Comparison of ENCODE assay signal across 9 cellular contexts in the genomic region with DNA sequence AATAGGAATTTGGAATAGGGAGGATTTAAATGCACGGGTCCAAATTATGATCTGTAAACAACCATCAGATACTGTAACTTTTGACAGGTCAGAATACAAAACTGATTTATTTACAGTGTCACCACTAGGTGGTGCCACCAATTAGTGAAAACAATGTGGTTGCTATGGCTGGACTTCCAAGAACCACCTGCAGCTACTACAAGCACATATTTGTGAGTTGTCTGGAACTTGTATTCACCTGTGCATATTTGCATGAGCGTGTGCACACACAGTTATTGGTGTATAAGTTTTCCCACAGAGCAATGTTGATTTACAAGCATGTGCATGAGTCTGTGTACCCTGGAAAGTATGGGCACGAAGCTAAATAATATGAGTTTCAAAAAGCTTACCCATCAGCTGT. TPM values are rescaled to one million over a fixed set of nuclear protein-coding genes. Genes with fewer than 3 reads are reported as not detected.
DNase-seq lines count a peak whose midpoint lies in the region; ATAC-seq and TF ChIP-seq lines count a peak whose summit lies in the region.
"Had no signal": no experiment of that assay in that cellular context is flagged by ENCODE, and none has a peak within 500 bp of the region (broad histone marks: within the 10 kb centered on the region; RNA-seq: fewer than 3 reads in every experiment).

No MANE protein-coding gene starts in this region.

- H3K4me1 Mint-ChIP-seq in CD14-positive monocyte (peaks cover 24% of the 10 kb centered on the region), WTC11 (peaks cover 20% of the 10 kb centered on the region)

- POLR2A ChIA-PET in WTC11 (lab: Charles Lee): no interaction called here

- intact Hi-C loops in CD14-positive monocyte (cut with micrococcal nuclease): loop anchor here in 1 of 2 donors (5.0 kb wide), 1 partner anchor 44 kb away; no protein-coding TSS in a partner anchor
- intact Hi-C loops in sigmoid colon (cut with DNase I): loop anchor here (1.0 kb wide), 1 partner anchor 42 kb away; no protein-coding TSS in a partner anchor

- peak; percentile 89 for TF ChIP-seq CTCF in CD14-positive monocyte (IDR thresholded peaks at IDR 0.05)
- peak; percentile 45; the same call in 1 of the 2 replicates for TF ChIP-seq CTCF in GM12874 (IDR thresholded peaks at IDR 0.05; ENCODE audit: insufficient read depth, low read depth, low read length)
- TF ChIP-seq CTCF in WTC11 (IDR thresholded peaks at IDR 0.05): peak; percentile 68
- TF ChIP-seq CTCF in foreskin keratinocyte (conservative IDR thresholded peaks at IDR 0.05): peak; percentile 87
- peak; percentile 43 to 82 (median 61) for TF ChIP-seq CTCF in sigmoid colon (IDR thresholded peaks at IDR 0.05)

- H3K27me3 ChIP-seq in foreskin keratinocyte (peaks cover 9% of the 10 kb centered on the region), sigmoid colon (no peaks in the 10 kb centered on the region)

- H3K4me1 ChIP-seq in foreskin keratinocyte: peaks cover 19% of the 10 kb centered on the region
- H3K4me1 ChIP-seq in sigmoid colon: peaks cover 0 to 49% (median 43%) of the 10 kb centered on the region in 4 donors

- H3K36me3 Mint-ChIP-seq in CD14-positive monocyte: no peaks in the 10 kb centered on the region
- no peaks in the 10 kb centered on the region for H3K36me3 Mint-ChIP-seq in WTC11

- H3K4me3 ChIP-seq in sigmoid colon: no peak overlapping the region

- H3K27ac ChIP-seq in foreskin keratinocyte: no peak overlapping the region
- H3K27ac ChIP-seq in sigmoid colon: no peak overlapping the region

- H3K36me3 ChIP-seq in sigmoid colon: no peaks in the 10 kb centered on the region

- CTCF ChIA-PET in WTC11 (lab: Charles Lee): interaction anchor here (0.6 to 7.5 kb wide), 36 partner anchors 9 to 299 kb away, joined by 3 to 52 read pairs (median 5); a partner anchor contains a TSS

- no peak for TF ChIP-seq POLR2A in sigmoid colon (IDR thresholded peaks at IDR 0.05)

- H3K4me3 Mint-ChIP-seq in CD14-positive monocyte: no peak overlapping the region
- H3K4me3 Mint-ChIP-seq in WTC11: no peak overlapping the region

- H3K27me3 Mint-ChIP-seq in CD14-positive monocyte (ENCODE audit: low read depth in 3 of 3) (peaks cover 9 to 26% (median 17%) of the 10 kb centered on the region in 3 donors), WTC11 (ENCODE audit: low read depth) (peaks cover 5% of the 10 kb centered on the region; the same call in 1 of the 2 replicates)

- H3K9me3 ChIP-seq in sigmoid colon: no peaks in the 10 kb centered on the region

- DNase-seq in CD14-positive monocyte (ENCODE audit: low spot score): no peak
- peak; percentile 18 for DNase-seq in NCI-H2081 treated with DMSO at 0.1 percent for 48 hours (lab: John Stamatoyannopoulos, UW)
- no peak for DNase-seq in WTC11 (ENCODE audit: low spot score)
- DNase-seq in foreskin keratinocyte: peak; percentile 65 to 76
- DNase-seq in sigmoid colon: no peak
- DNase-seq in T-helper 9 cell: no peak
- DNase-seq in T1000 (lab: John Stamatoyannopoulos, UW): no peak

- H3K27ac Mint-ChIP-seq in CD14-positive monocyte (no peak overlapping the region), WTC11 (no peak overlapping the region)

- ATAC-seq in WTC11 (no peak; the same call in 1 of the 2 replicates), foreskin keratinocyte (peak; percentile 13)

- 18 to 34% methylated on average over 3 of the region's 3 CpGs for WGBS in sigmoid colon, 2 donors

- H3K9me3 Mint-ChIP-seq in CD14-positive monocyte (peaks cover 0 to 2% (median 0%) of the 10 kb centered on the region in 7 donors), WTC11 (no peaks in the 10 kb centered on the region)

- no peak for TF ChIP-seq EP300 in sigmoid colon (IDR thresholded peaks at IDR 0.05)

TF ChIP-seq in WTC11, 78 proteins besides CTCF, POLR2A, EP300 and RAD21 (continues in another document):
- TF ChIP-seq GTF2I (CRISPR knock-in tag; conservative IDR thresholded peaks at IDR 0.05): no peak
- TF ChIP-seq, protein P1, sequence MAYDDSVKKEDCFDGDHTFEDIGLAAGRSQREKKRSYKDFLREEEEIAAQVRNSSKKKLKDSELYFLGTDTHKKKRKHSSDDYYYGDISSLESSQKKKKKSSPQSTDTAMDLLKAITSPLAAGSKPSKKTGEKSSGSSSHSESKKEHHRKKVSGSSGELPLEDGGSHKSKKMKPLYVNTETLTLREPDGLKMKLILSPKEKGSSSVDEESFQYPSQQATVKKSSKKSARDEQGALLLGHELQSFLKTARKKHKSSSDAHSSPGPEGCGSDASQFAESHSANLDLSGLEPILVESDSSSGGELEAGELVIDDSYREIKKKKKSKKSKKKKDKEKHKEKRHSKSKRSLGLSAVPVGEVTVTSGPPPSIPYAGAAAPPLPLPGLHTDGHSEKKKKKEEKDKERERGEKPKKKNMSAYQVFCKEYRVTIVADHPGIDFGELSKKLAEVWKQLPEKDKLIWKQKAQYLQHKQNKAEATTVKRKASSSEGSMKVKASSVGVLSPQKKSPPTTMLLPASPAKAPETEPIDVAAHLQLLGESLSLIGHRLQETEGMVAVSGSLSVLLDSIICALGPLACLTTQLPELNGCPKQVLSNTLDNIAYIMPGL (CRISPR knock-in tag; IDR thresholded peaks at IDR 0.05): no peak
- TF ChIP-seq NFATC4 (CRISPR knock-in tag; IDR thresholded peaks at IDR 0.05): no peak
- TF ChIP-seq, protein P2, sequence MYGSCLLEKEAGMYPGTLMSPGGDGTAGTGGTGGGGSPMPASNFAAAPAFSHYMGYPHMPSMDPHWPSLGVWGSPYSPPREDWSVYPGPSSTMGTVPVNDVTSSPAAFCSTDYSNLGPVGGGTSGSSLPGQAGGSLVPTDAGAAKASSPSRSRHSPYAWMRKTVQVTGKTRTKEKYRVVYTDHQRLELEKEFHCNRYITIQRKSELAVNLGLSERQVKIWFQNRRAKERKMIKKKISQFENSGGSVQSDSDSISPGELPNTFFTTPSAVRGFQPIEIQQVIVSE (CRISPR knock-in tag; IDR thresholded peaks at IDR 0.05; ENCODE audit: borderline replicate concordance): no peak
- TF ChIP-seq ZNF416 (CRISPR knock-in tag; IDR thresholded peaks at IDR 0.05): no peak
- no peak for TF ChIP-seq SMAD3 (CRISPR knock-in tag; IDR thresholded peaks at IDR 0.05; ENCODE audit: borderline replicate concordance)
- TF ChIP-seq, protein P3, sequence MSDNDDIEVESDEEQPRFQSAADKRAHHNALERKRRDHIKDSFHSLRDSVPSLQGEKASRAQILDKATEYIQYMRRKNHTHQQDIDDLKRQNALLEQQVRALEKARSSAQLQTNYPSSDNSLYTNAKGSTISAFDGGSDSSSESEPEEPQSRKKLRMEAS (CRISPR knock-in tag; IDR thresholded peaks at IDR 0.05): no peak
- TF ChIP-seq KAT7 (CRISPR knock-in tag; IDR thresholded peaks at IDR 0.05; ENCODE audit: borderline replicate concordance): no peak
- TF ChIP-seq NFYB (CRISPR knock-in tag; conservative IDR thresholded peaks at IDR 0.05; ENCODE audit: low read depth): no peak
- no peak for TF ChIP-seq MXD4 (CRISPR knock-in tag; IDR thresholded peaks at IDR 0.05; ENCODE audit: borderline replicate concordance)
- no peak for TF ChIP-seq TEAD1 (CRISPR knock-in tag; IDR thresholded peaks at IDR 0.05)
- no peak for TF ChIP-seq TCF7 (CRISPR knock-in tag; IDR thresholded peaks at IDR 0.05; ENCODE audit: low read depth)
- no peak for TF ChIP-seq JUN (CRISPR knock-in tag; IDR thresholded peaks at IDR 0.05)
- TF ChIP-seq ZNF232 (CRISPR knock-in tag; IDR thresholded peaks at IDR 0.05): no peak
- no peak for TF ChIP-seq NR2C2 (CRISPR knock-in tag; IDR thresholded peaks at IDR 0.05)
- no peak for TF ChIP-seq NR3C1 (CRISPR knock-in tag; conservative IDR thresholded peaks at IDR 0.05; ENCODE audit: low read depth)
- TF ChIP-seq, protein P4, sequence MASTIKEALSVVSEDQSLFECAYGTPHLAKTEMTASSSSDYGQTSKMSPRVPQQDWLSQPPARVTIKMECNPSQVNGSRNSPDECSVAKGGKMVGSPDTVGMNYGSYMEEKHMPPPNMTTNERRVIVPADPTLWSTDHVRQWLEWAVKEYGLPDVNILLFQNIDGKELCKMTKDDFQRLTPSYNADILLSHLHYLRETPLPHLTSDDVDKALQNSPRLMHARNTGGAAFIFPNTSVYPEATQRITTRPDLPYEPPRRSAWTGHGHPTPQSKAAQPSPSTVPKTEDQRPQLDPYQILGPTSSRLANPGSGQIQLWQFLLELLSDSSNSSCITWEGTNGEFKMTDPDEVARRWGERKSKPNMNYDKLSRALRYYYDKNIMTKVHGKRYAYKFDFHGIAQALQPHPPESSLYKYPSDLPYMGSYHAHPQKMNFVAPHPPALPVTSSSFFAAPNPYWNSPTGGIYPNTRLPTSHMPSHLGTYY (CRISPR knock-in tag; IDR thresholded peaks at IDR 0.05): no peak
- TF ChIP-seq, protein P5, sequence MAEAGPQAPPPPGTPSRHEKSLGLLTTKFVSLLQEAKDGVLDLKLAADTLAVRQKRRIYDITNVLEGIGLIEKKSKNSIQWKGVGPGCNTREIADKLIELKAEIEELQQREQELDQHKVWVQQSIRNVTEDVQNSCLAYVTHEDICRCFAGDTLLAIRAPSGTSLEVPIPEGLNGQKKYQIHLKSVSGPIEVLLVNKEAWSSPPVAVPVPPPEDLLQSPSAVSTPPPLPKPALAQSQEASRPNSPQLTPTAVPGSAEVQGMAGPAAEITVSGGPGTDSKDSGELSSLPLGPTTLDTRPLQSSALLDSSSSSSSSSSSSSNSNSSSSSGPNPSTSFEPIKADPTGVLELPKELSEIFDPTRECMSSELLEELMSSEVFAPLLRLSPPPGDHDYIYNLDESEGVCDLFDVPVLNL (CRISPR knock-in tag; IDR thresholded peaks at IDR 0.05; ENCODE audit: borderline replicate concordance, low read depth): no peak

RNA-seq across cellular contexts. Expression of a gene that starts 3.0 kb away (rescaled TPM):
- polyA plus RNA-seq in CD14-positive monocyte (not detected), foreskin keratinocyte (0.86 and 1.2 TPM in 2 replicates), sigmoid colon (10 to 100 TPM in 2 of 3 donors, 1 to 10 TPM in 1; 4.2 to 88.5 (median 12.7) TPM)
- total RNA-seq in WTC11 (2021) (0.41 TPM in 1 of 3 replicates, not detected in the others), foreskin keratinocyte (0.34 and 0.74 TPM in 2 replicates), sigmoid colon (1 to 10 TPM; 2.1 to 6.4 (median 4.0) TPM)

RNA-seq across cellular contexts. Expression of a gene that starts 6.2 kb away (rescaled TPM):
- polyA plus RNA-seq in CD14-positive monocyte (not detected), foreskin keratinocyte (not detected in 2 replicates), sigmoid colon (1 to 10 TPM in 1 of 3 donors, not detected in 2; 2.5 TPM)
- total RNA-seq in WTC11 (2021) (0.23 to 0.33 TPM in 2 of 3 replicates, not detected in the other), foreskin keratinocyte (not detected in 2 replicates), sigmoid colon (1 to 10 TPM in 3 of 4 donors, under 1 TPM in 1; 0.82 to 5.5 (median 2.1) TPM)

RNA-seq across cellular contexts. Expression of a gene that starts 32.8 kb away (rescaled TPM):
- polyA plus RNA-seq in CD14-positive monocyte (not detected), foreskin keratinocyte (not detected in 2 replicates), sigmoid colon (not detected)
- total RNA-seq in WTC11 (2021) (not detected in 3 replicates), foreskin keratinocyte (not detected in 2 replicates), sigmoid colon (not detected)
- total RNA-seq: pulmonary artery endothelial cell had no signal

RNA-seq across cellular contexts. Expression of a gene that starts 54.9 kb away (rescaled TPM):
- not detected for polyA plus RNA-seq in CD14-positive monocyte
- not detected in 3 replicates for total RNA-seq in WTC11 (2021)
- not detected in 2 replicates for total RNA-seq in foreskin keratinocyte
- not detected in 2 replicates for polyA plus RNA-seq in foreskin keratinocyte
- not detected for total RNA-seq in sigmoid colon
- not detected for polyA plus RNA-seq in sigmoid colon
- total RNA-seq: pulmonary artery endothelial cell had no signal

Comparison
In these comparisons a context has a peak if more than half of its experiments do, and no peak if none do; other contexts are left out.
1. DNase-seq: peak in NCI-H2081 treated with DMSO at 0.1 percent for 48 hours (single experiment) and foreskin keratinocyte (2 of 2); none in CD14-positive monocyte (single experiment), WTC11 (single experiment), sigmoid colon (single experiment), T-helper 9 cell (single experiment) and T1000 (single experiment).
2. Peak in every context shown above with its lines, with median percentiles within 50 percentile points of each other: CTCF ChIP-seq.